In genomic region chr15:62094398-62094797, GRCh38 we compare ENCODE assay signal across 1 cellular context.
TF ChIP-seq lines count a peak whose summit lies in the region.

No MANE protein-coding gene starts in this region.

TF ChIP-seq in K562, 482 proteins besides CTCF, POLR2A, EP300 and RAD21 (continued from another document and continues in another):
- TF ChIP-seq CEBPB (tag; IDR thresholded peaks at IDR 0.05) (no peak), ZNF239 (CRISPR knock-in tag; IDR thresholded peaks at IDR 0.05) (peak; percentile 31; the same call in 1 of the 2 replicates), ZNF347 (CRISPR knock-in tag; IDR thresholded peaks at IDR 0.05; ENCODE audit: low read depth) (no peak), PHB2 (IDR thresholded peaks at IDR 0.05; ENCODE audit: low read depth) (peak; percentile 74; the same call in 1 of the 2 replicates), ARNT (IDR thresholded peaks at IDR 0.05) (peak; percentile 86 to 92; a peak in 3 of 4 replicates), TRIM24 (IDR thresholded peaks at IDR 0.05) (peak; percentile 75 to 89), MEIS2 (IDR thresholded peaks at IDR 0.05; ENCODE audit: partially characterized antibody) (peak; percentile 73), CXXC5 (CRISPR knock-in tag; IDR thresholded peaks at IDR 0.05) (peak; percentile 91), CBFA2T3 (IDR thresholded peaks at IDR 0.05) (peak; percentile 98), PYGO2 (tag; IDR thresholded peaks at IDR 0.05) (no peak), TAL1 (IDR thresholded peaks at IDR 0.05) (peak; percentile 96), HLTF (IDR thresholded peaks at IDR 0.05) (no peak; the same call in 1 of the 2 replicates), MTA3 (IDR thresholded peaks at IDR 0.05; ENCODE audit: borderline replicate concordance) (0 out of 2 replicates have a peak, but pooled peaks have one; percentile 51), RBM17 (IDR thresholded peaks at IDR 0.05; ENCODE audit: borderline replicate concordance, low read depth, low read length) (no peak), PML (IDR thresholded peaks at IDR 0.05; ENCODE audit: low read length) (peak; percentile 87), ID3 (CRISPR knock-in tag; IDR thresholded peaks at IDR 0.05) (no peak), ID3 (tag; IDR thresholded peaks at IDR 0.05) (peak; percentile 82), SOX6 (IDR thresholded peaks at IDR 0.05) (peak; percentile 95), ETS2 (tag; IDR thresholded peaks at IDR 0.05; ENCODE audit: borderline replicate concordance, poor library complexity, severe bottlenecking) (no peak), GTF2F1 (IDR thresholded peaks at IDR 0.05; ENCODE audit: low read depth, low read length) (no peak), RCOR1 (IDR thresholded peaks at IDR 0.05; ENCODE audit: borderline replicate concordance in 1 of 2, low read depth in 2 of 2, low read length in 2 of 2) (peak; percentile 90 to 99), NONO (IDR thresholded peaks at IDR 0.05; ENCODE audit: low read depth in 2 of 2, low read length in 1 of 2) (peak in 1 of 2 experiments; percentile 35; a peak in 1 of 4 replicates), PCBP1 (IDR thresholded peaks at IDR 0.05; ENCODE audit: low read depth, low read length, poor library complexity, severe bottlenecking) (no peak), ZKSCAN3 (CRISPR knock-in tag; IDR thresholded peaks at IDR 0.05) (no peak), ZNF197 (CRISPR knock-in tag; IDR thresholded peaks at IDR 0.05; ENCODE audit: low read depth) (peak; percentile 78; the same call in 1 of the 2 replicates), MITF (IDR thresholded peaks at IDR 0.05) (no peak), CCNT2 (IDR thresholded peaks at IDR 0.05; ENCODE audit: borderline replicate concordance, extremely low read depth, insufficient read length, low read depth, low read length) (peak; percentile 80), ZNF384 (IDR thresholded peaks at IDR 0.05; ENCODE audit: low read depth, low read length) (no peak), NFE2L1 (tag; IDR thresholded peaks at IDR 0.05; ENCODE audit: borderline replicate concordance, low read depth) (no peak), MAZ (CRISPR knock-in tag; conservative IDR thresholded peaks at IDR 0.05 in 1 of 2, IDR thresholded peaks at IDR 0.05 in 1 of 2) (peak in 1 of 2 experiments; percentile 83; a peak in 2 of 4 replicates), MAFG (tag; conservative IDR thresholded peaks at IDR 0.05) (peak; percentile 44), CBFA2T2 (conservative IDR thresholded peaks at IDR 0.05) (peak; percentile 95), ERF (CRISPR knock-in tag; IDR thresholded peaks at IDR 0.05) (0 out of 2 replicates have a peak, but pooled peaks have one; percentile 50), CREM (IDR thresholded peaks at IDR 0.05; ENCODE audit: low read depth) (peak; percentile 72), ZNF324 (CRISPR knock-in tag; IDR thresholded peaks at IDR 0.05) (no peak), TCF7 (IDR thresholded peaks at IDR 0.05; ENCODE audit: borderline replicate concordance) (peak; percentile 40; the same call in 1 of the 2 replicates), REST (CRISPR knock-in tag; IDR thresholded peaks at IDR 0.05; ENCODE audit: low read depth) (no peak), ZNF507 (tag; conservative IDR thresholded peaks at IDR 0.05) (no peak)
- TF ChIP-seq, protein P1, sequence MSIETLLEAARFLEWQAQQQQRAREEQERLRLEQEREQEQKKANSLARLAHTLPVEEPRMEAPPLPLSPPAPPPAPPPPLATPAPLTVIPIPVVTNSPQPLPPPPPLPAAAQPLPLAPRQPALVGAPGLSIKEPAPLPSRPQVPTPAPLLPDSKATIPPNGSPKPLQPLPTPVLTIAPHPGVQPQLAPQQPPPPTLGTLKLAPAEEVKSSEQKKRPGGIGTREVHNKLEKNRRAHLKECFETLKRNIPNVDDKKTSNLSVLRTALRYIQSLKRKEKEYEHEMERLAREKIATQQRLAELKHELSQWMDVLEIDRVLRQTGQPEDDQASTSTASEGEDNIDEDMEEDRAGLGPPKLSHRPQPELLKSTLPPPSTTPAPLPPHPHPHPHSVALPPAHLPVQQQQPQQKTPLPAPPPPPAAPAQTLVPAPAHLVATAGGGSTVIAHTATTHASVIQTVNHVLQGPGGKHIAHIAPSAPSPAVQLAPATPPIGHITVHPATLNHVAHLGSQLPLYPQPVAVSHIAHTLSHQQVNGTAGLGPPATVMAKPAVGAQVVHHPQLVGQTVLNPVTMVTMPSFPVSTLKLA (conservative IDR thresholded peaks at IDR 0.05), result peak in 1 of 2 experiments; percentile 63; a peak in 1 of 4 replicates
- TF ChIP-seq, protein P2, sequence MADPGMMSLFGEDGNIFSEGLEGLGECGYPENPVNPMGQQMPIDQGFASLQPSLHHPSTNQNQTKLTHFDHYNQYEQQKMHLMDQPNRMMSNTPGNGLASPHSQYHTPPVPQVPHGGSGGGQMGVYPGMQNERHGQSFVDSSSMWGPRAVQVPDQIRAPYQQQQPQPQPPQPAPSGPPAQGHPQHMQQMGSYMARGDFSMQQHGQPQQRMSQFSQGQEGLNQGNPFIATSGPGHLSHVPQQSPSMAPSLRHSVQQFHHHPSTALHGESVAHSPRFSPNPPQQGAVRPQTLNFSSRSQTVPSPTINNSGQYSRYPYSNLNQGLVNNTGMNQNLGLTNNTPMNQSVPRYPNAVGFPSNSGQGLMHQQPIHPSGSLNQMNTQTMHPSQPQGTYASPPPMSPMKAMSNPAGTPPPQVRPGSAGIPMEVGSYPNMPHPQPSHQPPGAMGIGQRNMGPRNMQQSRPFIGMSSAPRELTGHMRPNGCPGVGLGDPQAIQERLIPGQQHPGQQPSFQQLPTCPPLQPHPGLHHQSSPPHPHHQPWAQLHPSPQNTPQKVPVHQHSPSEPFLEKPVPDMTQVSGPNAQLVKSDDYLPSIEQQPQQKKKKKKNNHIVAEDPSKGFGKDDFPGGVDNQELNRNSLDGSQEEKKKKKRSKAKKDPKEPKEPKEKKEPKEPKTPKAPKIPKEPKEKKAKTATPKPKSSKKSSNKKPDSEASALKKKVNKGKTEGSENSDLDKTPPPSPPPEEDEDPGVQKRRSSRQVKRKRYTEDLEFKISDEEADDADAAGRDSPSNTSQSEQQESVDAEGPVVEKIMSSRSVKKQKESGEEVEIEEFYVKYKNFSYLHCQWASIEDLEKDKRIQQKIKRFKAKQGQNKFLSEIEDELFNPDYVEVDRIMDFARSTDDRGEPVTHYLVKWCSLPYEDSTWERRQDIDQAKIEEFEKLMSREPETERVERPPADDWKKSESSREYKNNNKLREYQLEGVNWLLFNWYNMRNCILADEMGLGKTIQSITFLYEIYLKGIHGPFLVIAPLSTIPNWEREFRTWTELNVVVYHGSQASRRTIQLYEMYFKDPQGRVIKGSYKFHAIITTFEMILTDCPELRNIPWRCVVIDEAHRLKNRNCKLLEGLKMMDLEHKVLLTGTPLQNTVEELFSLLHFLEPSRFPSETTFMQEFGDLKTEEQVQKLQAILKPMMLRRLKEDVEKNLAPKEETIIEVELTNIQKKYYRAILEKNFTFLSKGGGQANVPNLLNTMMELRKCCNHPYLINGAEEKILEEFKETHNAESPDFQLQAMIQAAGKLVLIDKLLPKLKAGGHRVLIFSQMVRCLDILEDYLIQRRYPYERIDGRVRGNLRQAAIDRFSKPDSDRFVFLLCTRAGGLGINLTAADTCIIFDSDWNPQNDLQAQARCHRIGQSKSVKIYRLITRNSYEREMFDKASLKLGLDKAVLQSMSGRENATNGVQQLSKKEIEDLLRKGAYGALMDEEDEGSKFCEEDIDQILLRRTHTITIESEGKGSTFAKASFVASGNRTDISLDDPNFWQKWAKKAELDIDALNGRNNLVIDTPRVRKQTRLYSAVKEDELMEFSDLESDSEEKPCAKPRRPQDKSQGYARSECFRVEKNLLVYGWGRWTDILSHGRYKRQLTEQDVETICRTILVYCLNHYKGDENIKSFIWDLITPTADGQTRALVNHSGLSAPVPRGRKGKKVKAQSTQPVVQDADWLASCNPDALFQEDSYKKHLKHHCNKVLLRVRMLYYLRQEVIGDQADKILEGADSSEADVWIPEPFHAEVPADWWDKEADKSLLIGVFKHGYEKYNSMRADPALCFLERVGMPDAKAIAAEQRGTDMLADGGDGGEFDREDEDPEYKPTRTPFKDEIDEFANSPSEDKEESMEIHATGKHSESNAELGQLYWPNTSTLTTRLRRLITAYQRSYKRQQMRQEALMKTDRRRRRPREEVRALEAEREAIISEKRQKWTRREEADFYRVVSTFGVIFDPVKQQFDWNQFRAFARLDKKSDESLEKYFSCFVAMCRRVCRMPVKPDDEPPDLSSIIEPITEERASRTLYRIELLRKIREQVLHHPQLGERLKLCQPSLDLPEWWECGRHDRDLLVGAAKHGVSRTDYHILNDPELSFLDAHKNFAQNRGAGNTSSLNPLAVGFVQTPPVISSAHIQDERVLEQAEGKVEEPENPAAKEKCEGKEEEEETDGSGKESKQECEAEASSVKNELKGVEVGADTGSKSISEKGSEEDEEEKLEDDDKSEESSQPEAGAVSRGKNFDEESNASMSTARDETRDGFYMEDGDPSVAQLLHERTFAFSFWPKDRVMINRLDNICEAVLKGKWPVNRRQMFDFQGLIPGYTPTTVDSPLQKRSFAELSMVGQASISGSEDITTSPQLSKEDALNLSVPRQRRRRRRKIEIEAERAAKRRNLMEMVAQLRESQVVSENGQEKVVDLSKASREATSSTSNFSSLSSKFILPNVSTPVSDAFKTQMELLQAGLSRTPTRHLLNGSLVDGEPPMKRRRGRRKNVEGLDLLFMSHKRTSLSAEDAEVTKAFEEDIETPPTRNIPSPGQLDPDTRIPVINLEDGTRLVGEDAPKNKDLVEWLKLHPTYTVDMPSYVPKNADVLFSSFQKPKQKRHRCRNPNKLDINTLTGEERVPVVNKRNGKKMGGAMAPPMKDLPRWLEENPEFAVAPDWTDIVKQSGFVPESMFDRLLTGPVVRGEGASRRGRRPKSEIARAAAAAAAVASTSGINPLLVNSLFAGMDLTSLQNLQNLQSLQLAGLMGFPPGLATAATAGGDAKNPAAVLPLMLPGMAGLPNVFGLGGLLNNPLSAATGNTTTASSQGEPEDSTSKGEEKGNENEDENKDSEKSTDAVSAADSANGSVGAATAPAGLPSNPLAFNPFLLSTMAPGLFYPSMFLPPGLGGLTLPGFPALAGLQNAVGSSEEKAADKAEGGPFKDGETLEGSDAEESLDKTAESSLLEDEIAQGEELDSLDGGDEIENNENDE (IDR thresholded peaks at IDR 0.05; ENCODE audit: low read depth, low read length), result no peak
- TF ChIP-seq, protein P3, sequence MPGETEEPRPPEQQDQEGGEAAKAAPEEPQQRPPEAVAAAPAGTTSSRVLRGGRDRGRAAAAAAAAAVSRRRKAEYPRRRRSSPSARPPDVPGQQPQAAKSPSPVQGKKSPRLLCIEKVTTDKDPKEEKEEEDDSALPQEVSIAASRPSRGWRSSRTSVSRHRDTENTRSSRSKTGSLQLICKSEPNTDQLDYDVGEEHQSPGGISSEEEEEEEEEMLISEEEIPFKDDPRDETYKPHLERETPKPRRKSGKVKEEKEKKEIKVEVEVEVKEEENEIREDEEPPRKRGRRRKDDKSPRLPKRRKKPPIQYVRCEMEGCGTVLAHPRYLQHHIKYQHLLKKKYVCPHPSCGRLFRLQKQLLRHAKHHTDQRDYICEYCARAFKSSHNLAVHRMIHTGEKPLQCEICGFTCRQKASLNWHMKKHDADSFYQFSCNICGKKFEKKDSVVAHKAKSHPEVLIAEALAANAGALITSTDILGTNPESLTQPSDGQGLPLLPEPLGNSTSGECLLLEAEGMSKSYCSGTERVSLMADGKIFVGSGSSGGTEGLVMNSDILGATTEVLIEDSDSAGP (CRISPR knock-in tag; IDR thresholded peaks at IDR 0.05), result no peak
- TF ChIP-seq, protein P4, sequence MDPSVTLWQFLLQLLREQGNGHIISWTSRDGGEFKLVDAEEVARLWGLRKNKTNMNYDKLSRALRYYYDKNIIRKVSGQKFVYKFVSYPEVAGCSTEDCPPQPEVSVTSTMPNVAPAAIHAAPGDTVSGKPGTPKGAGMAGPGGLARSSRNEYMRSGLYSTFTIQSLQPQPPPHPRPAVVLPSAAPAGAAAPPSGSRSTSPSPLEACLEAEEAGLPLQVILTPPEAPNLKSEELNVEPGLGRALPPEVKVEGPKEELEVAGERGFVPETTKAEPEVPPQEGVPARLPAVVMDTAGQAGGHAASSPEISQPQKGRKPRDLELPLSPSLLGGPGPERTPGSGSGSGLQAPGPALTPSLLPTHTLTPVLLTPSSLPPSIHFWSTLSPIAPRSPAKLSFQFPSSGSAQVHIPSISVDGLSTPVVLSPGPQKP (CRISPR knock-in tag; IDR thresholded peaks at IDR 0.05), result no peak
